ENCODE assay signal across 20 cellular contexts in genomic region chr18:3463052-3463451, GRCh38. TPM values are rescaled to one million over a fixed set of nuclear protein-coding genes. Genes with fewer than 3 reads are reported as not detected.
DNase-seq lines count a peak whose midpoint lies in the region; TF ChIP-seq lines count a peak whose summit lies in the region.
"Had no signal": no experiment of that assay in that cellular context is flagged by ENCODE, and none has a peak within 500 bp of the region (broad histone marks: within the 10 kb centered on the region; RNA-seq: fewer than 3 reads in every experiment).

No MANE protein-coding gene starts in this region.

- H3K27ac Mint-ChIP-seq in HFFc6, result peak overlapping the region; percentile 59
- H3K27ac Mint-ChIP-seq in activated CD4-positive, alpha-beta T cell treated with anti-CD3 and anti-CD28 coated beads, Interleukin-2, amount 10 ng/mL, durations not matched to agents 24 days and 14 days, result no peak overlapping the region
- no peak overlapping the region for H3K27ac Mint-ChIP-seq in activated naive CD4-positive, alpha-beta T cell treated with anti-CD3 and anti-CD28 coated beads for 36 hours
- H3K27ac Mint-ChIP-seq: activated CD4-positive, alpha-beta memory T cell treated with anti-CD3 and anti-CD28 coated beads, Interleukin-2, amount 10 ng/mL, durations not matched to agents 7 days and 5 days; activated naive CD8-positive, alpha-beta T cell treated with anti-CD3 and anti-CD28 coated beads for 36 hours had no signal

- H3K9ac ChIP-seq in adipocyte (ENCODE audit: low read length), result no peak overlapping the region

- peaks cover 42% of the 10 kb centered on the region for H3K36me3 Mint-ChIP-seq in HFFc6 (ENCODE audit: low read depth)
- H3K36me3 Mint-ChIP-seq in activated CD4-positive, alpha-beta T cell treated with anti-CD3 and anti-CD28 coated beads, Interleukin-2, amount 10 ng/mL, durations not matched to agents 24 days and 14 days (ENCODE audit: low read depth), result peaks cover 41% of the 10 kb centered on the region
- peaks cover 23% of the 10 kb centered on the region for H3K36me3 Mint-ChIP-seq in activated naive CD4-positive, alpha-beta T cell treated with anti-CD3 and anti-CD28 coated beads for 36 hours (ENCODE audit: low read depth)

- peaks cover 34% of the 10 kb centered on the region for H3K4me1 ChIP-seq in adipocyte (ENCODE audit: control insufficient read depth, insufficient read depth, low read length)
- H3K4me1 ChIP-seq: breast epithelium had no signal

- CTCF ChIA-PET in activated naive CD4-positive, alpha-beta T cell treated with anti-CD3 and anti-CD28 coated beads for 36 hours (lab: Charles Lee), result interaction anchor here (0.6 to 1.4 kb wide), 6 partner anchors 9 to 222 kb away, joined by 3 to 4 read pairs (median 3); no protein-coding TSS in a partner anchor

- peaks cover 60% of the 10 kb centered on the region for H3K4me1 Mint-ChIP-seq in HFFc6 (ENCODE audit: low read depth)
- peaks cover 27% of the 10 kb centered on the region for H3K4me1 Mint-ChIP-seq in activated CD4-positive, alpha-beta T cell treated with anti-CD3 and anti-CD28 coated beads, Interleukin-2, amount 10 ng/mL, durations not matched to agents 24 days and 14 days
- peaks cover 46% of the 10 kb centered on the region for H3K4me1 Mint-ChIP-seq in activated naive CD4-positive, alpha-beta T cell treated with anti-CD3 and anti-CD28 coated beads for 36 hours (ENCODE audit: low read depth)

- DNase-seq in AG08395 (ENCODE audit: low spot score) (peak; percentile 55), HFFc6 (peak; percentile 43), adipocyte (ENCODE audit: low read depth) (peak; percentile 64), iris pigment epithelial cell (ENCODE audit: low read depth) (peak; percentile 50), foreskin melanocyte (no peak), SK-N-DZ (ENCODE audit: low spot score) (no peak)
- no peak for DNase-seq in activated CD4-positive, alpha-beta T cell treated with anti-CD3 and anti-CD28 coated beads, Interleukin-2, amount 10 ng/mL, durations not matched to agents 24 days and 14 days
- DNase-seq in activated naive CD4-positive, alpha-beta T cell treated with anti-CD3 and anti-CD28 coated beads for 36 hours, result no peak
- DNase-seq: activated CD4-positive, alpha-beta memory T cell treated with anti-CD3 and anti-CD28 coated beads, Interleukin-2, amount 10 ng/mL, durations not matched to agents 7 days and 5 days; activated naive CD8-positive, alpha-beta T cell treated with anti-CD3 and anti-CD28 coated beads for 36 hours; activated T-cell treated with anti-CD3 and anti-CD28 coated beads, Interleukin-2, amount 50 U/mL, for 4 hours; effector CD4-positive, alpha-beta T cell; foreskin keratinocyte; midbrain; NCI-H1105 treated with DMSO at 0.1 percent for 48 hours; NCI-H526 treated with DMSO at 0.1 percent for 48 hours; right cardiac atrium; SW 1271 had no signal

- no peak for TF ChIP-seq CTCF in HFFc6 (IDR thresholded peaks at IDR 0.05)

- H3K27me3 ChIP-seq in adipocyte (replicated peaks; ENCODE audit: control insufficient read depth, insufficient read depth, low read length), result no peaks in the 10 kb centered on the region
- H3K27me3 ChIP-seq: breast epithelium, foreskin keratinocyte, neutrophil had no signal

- H3K9me3 ChIP-seq in adipocyte (ENCODE audit: control insufficient read depth, low read length), result peaks cover 8% of the 10 kb centered on the region
- H3K9me3 ChIP-seq: breast epithelium, neutrophil had no signal

- H3K9me3 Mint-ChIP-seq in HFFc6, result peaks cover 20% of the 10 kb centered on the region
- H3K9me3 Mint-ChIP-seq in activated CD4-positive, alpha-beta T cell treated with anti-CD3 and anti-CD28 coated beads, Interleukin-2, amount 10 ng/mL, durations not matched to agents 24 days and 14 days, result peaks cover 5% of the 10 kb centered on the region
- H3K9me3 Mint-ChIP-seq in activated naive CD4-positive, alpha-beta T cell treated with anti-CD3 and anti-CD28 coated beads for 36 hours, result peaks cover 6% of the 10 kb centered on the region

- H3K4me3 ChIP-seq in adipocyte (ENCODE audit: low read length), result no peak overlapping the region
- H3K4me3 ChIP-seq: breast epithelium had no signal

- peaks cover 4% of the 10 kb centered on the region for H3K27me3 Mint-ChIP-seq in HFFc6 (ENCODE audit: insufficient read depth)
- no peaks in the 10 kb centered on the region for H3K27me3 Mint-ChIP-seq in activated CD4-positive, alpha-beta T cell treated with anti-CD3 and anti-CD28 coated beads, Interleukin-2, amount 10 ng/mL, durations not matched to agents 24 days and 14 days
- no peaks in the 10 kb centered on the region for H3K27me3 Mint-ChIP-seq in activated naive CD4-positive, alpha-beta T cell treated with anti-CD3 and anti-CD28 coated beads for 36 hours (ENCODE audit: low read depth)
- H3K27me3 Mint-ChIP-seq: activated CD4-positive, alpha-beta memory T cell treated with anti-CD3 and anti-CD28 coated beads, Interleukin-2, amount 10 ng/mL, durations not matched to agents 7 days and 5 days; activated naive CD8-positive, alpha-beta T cell treated with anti-CD3 and anti-CD28 coated beads for 36 hours had no signal

- peak overlapping the region; percentile 8; the same call in 1 of the 2 replicates for H3K4me3 Mint-ChIP-seq in HFFc6
- H3K4me3 Mint-ChIP-seq in activated CD4-positive, alpha-beta T cell treated with anti-CD3 and anti-CD28 coated beads, Interleukin-2, amount 10 ng/mL, durations not matched to agents 24 days and 14 days, result no peak overlapping the region
- no peak overlapping the region for H3K4me3 Mint-ChIP-seq in activated naive CD4-positive, alpha-beta T cell treated with anti-CD3 and anti-CD28 coated beads for 36 hours
- H3K4me3 Mint-ChIP-seq: activated CD4-positive, alpha-beta memory T cell treated with anti-CD3 and anti-CD28 coated beads, Interleukin-2, amount 10 ng/mL, durations not matched to agents 7 days and 5 days; activated naive CD8-positive, alpha-beta T cell treated with anti-CD3 and anti-CD28 coated beads for 36 hours; activated T-cell treated with anti-CD3 and anti-CD28 coated beads, Interleukin-2, amount 50 U/mL, for 4 hours had no signal

- peaks cover 39% of the 10 kb centered on the region for H3K36me3 ChIP-seq in adipocyte (ENCODE audit: control insufficient read depth, insufficient read depth, low read length, severe bottlenecking)
- H3K36me3 ChIP-seq: neutrophil had no signal

- intact Hi-C loops in activated CD4-positive, alpha-beta T cell treated with anti-CD3 and anti-CD28 coated beads, Interleukin-2, amount 10 ng/mL, durations not matched to agents 24 days and 14 days (cut with micrococcal nuclease), result no loop called here
- intact Hi-C loops in activated naive CD4-positive, alpha-beta T cell treated with anti-CD3 and anti-CD28 coated beads for 36 hours (cut with micrococcal nuclease), result no loop called here

RNA-seq across cellular contexts. Expression of gene TGIF1, which starts 13.1 kb away (rescaled TPM):
- 10 to 100 TPM; 41.3 to 59.9 (median 55.8) TPM for total RNA-seq in HFFc6 (2021; fragmentation: NEBNext Ultra II Directional; extraction: Animal tissue kit (Norgen Biotek cat#: 25700))
- total RNA-seq in activated CD4-positive, alpha-beta T cell treated with anti-CD3 and anti-CD28 coated beads, Interleukin-2, amount 10 ng/mL, durations not matched to agents 24 days and 14 days, result 44.0 and 50.7 TPM in 2 replicates
- 19.3 TPM in 2 replicates for polyA plus RNA-seq in SK-N-DZ (2014; cell fraction: cytosol; rRNA removed)
- 20.4 and 30.6 TPM in 2 replicates for polyA plus RNA-seq in SK-N-DZ (2014; cell fraction: nucleus; rRNA removed)
- 10 to 100 TPM; 23.7 to 24.1 TPM for total RNA-seq in activated naive CD4-positive, alpha-beta T cell treated with anti-CD3 and anti-CD28 coated beads for 36 hours

Comparison
In these comparisons a context has a peak if more than half of its experiments do, and no peak if none do; other contexts are left out.
1. DNase-seq: peak in AG08395 (single experiment), HFFc6 (single experiment), adipocyte (single experiment) and iris pigment epithelial cell (single experiment); none in foreskin melanocyte (single experiment), activated CD4-positive, alpha-beta T cell treated with anti-CD3 and anti-CD28 coated beads, Interleukin-2, amount 10 ng/mL, durations not matched to agents 24 days and 14 days (single experiment), SK-N-DZ (single experiment) and activated naive CD4-positive, alpha-beta T cell treated with anti-CD3 and anti-CD28 coated beads for 36 hours (single experiment).